10 cellular contexts compared by ENCODE assay signal in the genomic region with DNA sequence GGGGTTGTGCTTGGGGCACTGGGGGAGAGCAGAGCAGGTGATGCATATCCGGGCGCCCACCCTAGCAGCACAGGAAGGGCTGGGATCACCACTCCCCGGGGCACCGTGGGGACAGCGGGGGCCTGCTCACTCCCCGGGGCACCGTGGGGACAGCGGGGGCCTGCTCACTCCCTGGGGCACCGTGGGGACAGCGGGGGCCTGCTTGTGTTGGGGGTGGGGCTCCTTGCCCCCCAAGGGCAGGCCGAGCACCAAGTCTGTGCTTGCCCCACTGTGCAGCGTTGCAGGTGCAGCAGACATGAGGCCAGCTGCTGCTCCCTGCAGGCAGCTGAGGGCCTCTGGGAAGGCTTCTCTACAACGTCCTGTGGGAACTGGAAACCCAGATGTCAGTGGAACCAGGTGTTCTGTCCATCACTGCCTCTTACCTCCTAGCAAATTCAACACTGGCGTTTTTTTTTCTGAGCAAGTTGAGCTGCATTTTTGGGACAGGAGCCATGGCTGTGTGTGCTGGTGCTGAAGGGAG. TPM values are rescaled to one million over a fixed set of nuclear protein-coding genes. Genes with fewer than 3 reads are reported as not detected.
DNase-seq lines count a peak whose midpoint lies in the region; ATAC-seq lines count a peak whose summit lies in the region.
"Had no signal": no experiment of that assay in that cellular context is flagged by ENCODE, and none has a peak within 500 bp of the region (broad histone marks: within the 10 kb centered on the region; RNA-seq: fewer than 3 reads in every experiment).

No MANE protein-coding gene starts in this region.

- peak; percentile 36 for DNase-seq in activated T-cell treated with anti-CD3 and anti-CD28 coated beads, Interleukin-2, amount 50 U/mL, for 1 hour
- DNase-seq in activated T-cell treated with anti-CD3 and anti-CD28 coated beads for 4 hours = no peak
- peak; percentile 40 for DNase-seq in NCI-H510A treated with DMSO at 0.1 percent for 48 hours (lab: John Stamatoyannopoulos, UW)
- no peak for DNase-seq in effector memory CD4-positive, alpha-beta T cell
- no peak for DNase-seq in GM19240 (ENCODE audit: insufficient read length, low spot score)
- DNase-seq: substantia nigra had no signal

- peaks cover 66% of the 10 kb centered on the region for H3K4me1 ChIP-seq in effector memory CD4-positive, alpha-beta T cell (ENCODE audit: control insufficient read depth, insufficient read depth, low read length, poor library complexity, severe bottlenecking)

- H3K9me3 ChIP-seq in effector memory CD4-positive, alpha-beta T cell (ENCODE audit: control insufficient read depth, low read length) = no peaks in the 10 kb centered on the region
- H3K9me3 ChIP-seq: psoas muscle had no signal

- H3K27ac ChIP-seq in effector memory CD4-positive, alpha-beta T cell (ENCODE audit: insufficient read depth, low read length, poor library complexity, severe bottlenecking) = peak overlapping the region; percentile 92
- peak overlapping the region; percentile 38 for H3K27ac ChIP-seq in temporal lobe (ENCODE audit: low read depth, low read length)

- no peaks in the 10 kb centered on the region for H3K27me3 ChIP-seq in effector memory CD4-positive, alpha-beta T cell (replicated peaks; ENCODE audit: control insufficient read depth, insufficient read depth, low read length, poor library complexity, severe bottlenecking)

- ATAC-seq in HG02759 (IDR thresholded peaks at IDR 0.05; ENCODE audit: unreplicated experiment) = no peak
- ATAC-seq in HG03135 (IDR thresholded peaks at IDR 0.05; ENCODE audit: unreplicated experiment) = no peak

- no peaks in the 10 kb centered on the region for H3K36me3 ChIP-seq in effector memory CD4-positive, alpha-beta T cell (ENCODE audit: control insufficient read depth, insufficient read depth, low read length)

- H3K4me3 ChIP-seq in effector memory CD4-positive, alpha-beta T cell (ENCODE audit: insufficient read depth, low read depth, low read length, poor library complexity, severe bottlenecking) = peak overlapping the region; percentile 37
- H3K4me3 ChIP-seq: psoas muscle had no signal

RNA-seq across cellular contexts. Expression of a gene that starts 25.0 kb away (rescaled TPM):
- total RNA-seq in temporal lobe = not detected

Comparison
In these comparisons a context has a peak if more than half of its experiments do, and no peak if none do; other contexts are left out.
1. DNase-seq: peak in activated T-cell treated with anti-CD3 and anti-CD28 coated beads, Interleukin-2, amount 50 U/mL, for 1 hour (single experiment) and NCI-H510A treated with DMSO at 0.1 percent for 48 hours (single experiment); none in activated T-cell treated with anti-CD3 and anti-CD28 coated beads for 4 hours (single experiment), effector memory CD4-positive, alpha-beta T cell (0 of 3) and GM19240 (single experiment).